ENCODE assay signal across 1 cellular context in the genomic region with DNA sequence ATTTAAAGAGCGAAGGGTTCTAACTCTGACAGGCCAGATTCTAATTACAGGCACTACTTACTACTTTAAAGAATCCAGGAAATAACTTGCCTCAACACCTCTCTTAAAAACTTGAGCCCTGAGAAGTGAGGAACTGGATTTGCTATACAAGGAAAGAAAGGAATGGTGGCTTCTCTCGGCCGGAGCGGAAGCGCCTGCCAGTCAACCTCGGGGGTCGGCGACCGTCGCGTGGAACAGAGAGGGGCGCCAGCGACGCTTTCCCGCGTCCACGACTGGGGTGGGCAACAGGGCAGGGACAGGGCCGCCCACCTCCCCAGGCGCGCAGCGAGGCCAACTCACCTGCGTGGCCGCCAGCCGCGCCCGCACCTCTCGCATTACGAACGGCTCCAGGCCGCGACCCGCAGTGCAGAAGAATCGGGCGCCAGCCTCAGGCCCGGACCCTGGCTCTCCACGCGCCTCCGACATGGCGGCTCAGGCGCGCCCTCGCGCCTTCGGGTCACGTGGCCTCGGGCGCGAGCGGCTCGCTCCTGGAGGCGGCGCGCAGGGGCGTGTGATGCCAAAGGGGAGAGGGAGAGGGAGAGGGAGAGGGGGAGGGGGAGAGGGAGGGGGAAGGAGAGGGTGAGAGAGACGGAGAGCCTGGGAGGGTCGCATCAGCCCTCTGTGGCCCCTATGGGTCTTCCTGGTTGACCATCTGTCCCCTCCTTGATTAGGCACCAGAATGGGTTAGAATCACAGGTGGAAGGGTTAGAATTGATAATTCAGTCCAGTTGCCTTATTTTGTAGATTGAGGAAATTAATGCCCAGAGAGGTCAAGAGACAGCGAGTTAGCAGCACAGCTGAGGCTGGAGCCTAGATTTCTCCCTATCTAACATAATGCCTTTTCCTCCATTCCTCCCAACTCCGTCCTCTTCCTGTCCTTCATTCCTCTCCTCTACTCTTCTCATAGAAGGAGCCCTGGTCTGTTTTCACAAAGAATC.
TF ChIP-seq lines count a peak whose summit lies in the region.

A gene with protein sequence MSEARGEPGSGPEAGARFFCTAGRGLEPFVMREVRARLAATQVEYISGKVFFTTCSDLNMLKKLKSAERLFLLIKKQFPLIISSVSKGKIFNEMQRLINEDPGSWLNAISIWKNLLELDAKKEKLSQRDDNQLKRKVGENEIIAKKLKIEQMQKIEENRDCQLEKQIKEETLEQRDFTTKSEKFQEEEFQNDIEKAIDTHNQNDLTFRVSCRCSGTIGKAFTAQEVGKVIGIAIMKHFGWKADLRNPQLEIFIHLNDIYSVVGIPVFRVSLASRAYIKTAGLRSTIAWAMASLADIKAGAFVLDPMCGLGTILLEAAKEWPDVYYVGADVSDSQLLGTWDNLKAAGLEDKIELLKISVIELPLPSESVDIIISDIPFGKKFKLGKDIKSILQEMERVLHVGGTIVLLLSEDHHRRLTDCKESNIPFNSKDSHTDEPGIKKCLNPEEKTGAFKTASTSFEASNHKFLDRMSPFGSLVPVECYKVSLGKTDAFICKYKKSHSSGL (minus strand): TSS at position 484 of the 977 bp plus-strand sequence. CDS start 19 bp downstream, at position 465.

TF ChIP-seq in HepG2, 621 proteins besides CTCF, POLR2A, EP300 and RAD21 (continued from another document and continues in another):
- TF ChIP-seq ZNF207 (IDR thresholded peaks at IDR 0.05; ENCODE audit: borderline replicate concordance) (no peak), RBAK (CRISPR knock-in tag; IDR thresholded peaks at IDR 0.05) (no peak), ZSCAN9 (CRISPR knock-in tag; IDR thresholded peaks at IDR 0.05; ENCODE audit: borderline replicate concordance) (peak; percentile 90; the same call in 1 of the 2 replicates), MAF1 (CRISPR knock-in tag; IDR thresholded peaks at IDR 0.05; ENCODE audit: borderline replicate concordance) (0 out of 2 replicates have a peak, but pooled peaks have one; percentile 52), MBNL3 (CRISPR knock-in tag; conservative IDR thresholded peaks at IDR 0.05) (no peak), ZNF546 (CRISPR knock-in tag; conservative IDR thresholded peaks at IDR 0.05) (peak; percentile 74; the same call in 1 of the 2 replicates), ZFP82 (CRISPR knock-in tag; IDR thresholded peaks at IDR 0.05; ENCODE audit: borderline replicate concordance) (0 out of 2 replicates have a peak, but pooled peaks have one; percentile 50), ZNF644 (CRISPR knock-in tag; IDR thresholded peaks at IDR 0.05; ENCODE audit: low read depth) (peak; percentile 67), RXRA (CRISPR knock-in tag; IDR thresholded peaks at IDR 0.05) (peak; percentile 84), NFATC3 (CRISPR knock-in tag; IDR thresholded peaks at IDR 0.05) (peak; percentile 78), ZNF256 (CRISPR knock-in tag; conservative IDR thresholded peaks at IDR 0.05) (peak; percentile 90; the same call in 1 of the 2 replicates), SMAD9 (CRISPR knock-in tag; IDR thresholded peaks at IDR 0.05) (peak; percentile 98), ZNF24 (IDR thresholded peaks at IDR 0.05) (no peak), RARG (CRISPR knock-in tag; IDR thresholded peaks at IDR 0.05; ENCODE audit: low read depth) (no peak), THAP11 (CRISPR knock-in tag; IDR thresholded peaks at IDR 0.05) (peak; percentile 80), CBX5 (CRISPR knock-in tag; IDR thresholded peaks at IDR 0.05; ENCODE audit: borderline replicate concordance) (peak; percentile 60; the same call in 1 of the 2 replicates), MAZ (IDR thresholded peaks at IDR 0.05; ENCODE audit: borderline replicate concordance, low read depth, low read length) (no peak), MAZ (CRISPR knock-in tag; IDR thresholded peaks at IDR 0.05; ENCODE audit: low read depth) (no peak; the same call in 1 of the 2 replicates), FOXK2 (IDR thresholded peaks at IDR 0.05) (no peak), ZFP41 (CRISPR knock-in tag; IDR thresholded peaks at IDR 0.05; ENCODE audit: borderline replicate concordance) (peak; percentile 74), ZNF564 (CRISPR knock-in tag; IDR thresholded peaks at IDR 0.05) (peak; percentile 79; the same call in 1 of the 2 replicates), ZNF552 (CRISPR knock-in tag; IDR thresholded peaks at IDR 0.05; ENCODE audit: borderline replicate concordance) (peak; percentile 96), ZNF292 (CRISPR knock-in tag; IDR thresholded peaks at IDR 0.05; ENCODE audit: borderline replicate concordance, low read depth) (no peak; the same call in 1 of the 2 replicates), MEF2D (CRISPR knock-in tag; IDR thresholded peaks at IDR 0.05) (0 out of 2 replicates have a peak, but pooled peaks have one; percentile 49), HDAC6 (IDR thresholded peaks at IDR 0.05; ENCODE audit: low read depth, low read length) (no peak), ZNF33A (CRISPR knock-in tag; IDR thresholded peaks at IDR 0.05; ENCODE audit: borderline replicate concordance) (no peak), GATA4 (IDR thresholded peaks at IDR 0.05; ENCODE audit: borderline replicate concordance, low read depth) (0 out of 2 replicates have a peak, but pooled peaks have one; percentile 20), DMAP1 (CRISPR knock-in tag; IDR thresholded peaks at IDR 0.05) (peak; percentile 99), ZBTB21 (CRISPR knock-in tag; IDR thresholded peaks at IDR 0.05) (no peak; the same call in 1 of the 2 replicates), ZFP90 (CRISPR knock-in tag; IDR thresholded peaks at IDR 0.05; ENCODE audit: borderline replicate concordance) (peak; percentile 86; the same call in 1 of the 2 replicates), ZNF44 (CRISPR knock-in tag; IDR thresholded peaks at IDR 0.05) (peak; percentile 98)
- TF ChIP-seq, protein P1, sequence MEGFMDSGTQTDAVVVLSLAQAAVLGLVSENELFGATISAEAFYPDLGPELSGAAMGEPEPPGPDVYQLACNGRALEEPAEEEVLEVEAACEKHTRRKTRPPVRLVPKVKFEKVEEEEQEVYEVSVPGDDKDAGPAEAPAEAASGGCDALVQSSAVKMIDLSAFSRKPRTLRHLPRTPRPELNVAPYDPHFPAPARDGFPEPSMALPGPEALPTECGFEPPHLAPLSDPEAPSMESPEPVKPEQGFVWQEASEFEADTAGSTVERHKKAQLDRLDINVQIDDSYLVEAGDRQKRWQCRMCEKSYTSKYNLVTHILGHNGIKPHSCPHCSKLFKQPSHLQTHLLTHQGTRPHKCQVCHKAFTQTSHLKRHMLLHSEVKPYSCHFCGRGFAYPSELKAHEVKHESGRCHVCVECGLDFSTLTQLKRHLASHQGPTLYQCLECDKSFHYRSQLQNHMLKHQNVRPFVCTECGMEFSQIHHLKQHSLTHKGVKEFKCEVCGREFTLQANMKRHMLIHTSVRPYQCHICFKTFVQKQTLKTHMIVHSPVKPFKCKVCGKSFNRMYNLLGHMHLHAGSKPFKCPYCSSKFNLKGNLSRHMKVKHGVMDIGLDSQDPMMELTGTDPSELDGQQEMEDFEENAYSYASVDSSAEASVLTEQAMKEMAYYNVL (CRISPR knock-in tag; IDR thresholded peaks at IDR 0.05; ENCODE audit: borderline replicate concordance) = peak; percentile 92
- TF ChIP-seq, protein P2, sequence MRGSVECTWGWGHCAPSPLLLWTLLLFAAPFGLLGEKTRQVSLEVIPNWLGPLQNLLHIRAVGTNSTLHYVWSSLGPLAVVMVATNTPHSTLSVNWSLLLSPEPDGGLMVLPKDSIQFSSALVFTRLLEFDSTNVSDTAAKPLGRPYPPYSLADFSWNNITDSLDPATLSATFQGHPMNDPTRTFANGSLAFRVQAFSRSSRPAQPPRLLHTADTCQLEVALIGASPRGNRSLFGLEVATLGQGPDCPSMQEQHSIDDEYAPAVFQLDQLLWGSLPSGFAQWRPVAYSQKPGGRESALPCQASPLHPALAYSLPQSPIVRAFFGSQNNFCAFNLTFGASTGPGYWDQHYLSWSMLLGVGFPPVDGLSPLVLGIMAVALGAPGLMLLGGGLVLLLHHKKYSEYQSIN (CRISPR knock-in tag; IDR thresholded peaks at IDR 0.05; ENCODE audit: borderline replicate concordance) = no peak; the same call in 1 of the 2 replicates
- TF ChIP-seq, protein P3, sequence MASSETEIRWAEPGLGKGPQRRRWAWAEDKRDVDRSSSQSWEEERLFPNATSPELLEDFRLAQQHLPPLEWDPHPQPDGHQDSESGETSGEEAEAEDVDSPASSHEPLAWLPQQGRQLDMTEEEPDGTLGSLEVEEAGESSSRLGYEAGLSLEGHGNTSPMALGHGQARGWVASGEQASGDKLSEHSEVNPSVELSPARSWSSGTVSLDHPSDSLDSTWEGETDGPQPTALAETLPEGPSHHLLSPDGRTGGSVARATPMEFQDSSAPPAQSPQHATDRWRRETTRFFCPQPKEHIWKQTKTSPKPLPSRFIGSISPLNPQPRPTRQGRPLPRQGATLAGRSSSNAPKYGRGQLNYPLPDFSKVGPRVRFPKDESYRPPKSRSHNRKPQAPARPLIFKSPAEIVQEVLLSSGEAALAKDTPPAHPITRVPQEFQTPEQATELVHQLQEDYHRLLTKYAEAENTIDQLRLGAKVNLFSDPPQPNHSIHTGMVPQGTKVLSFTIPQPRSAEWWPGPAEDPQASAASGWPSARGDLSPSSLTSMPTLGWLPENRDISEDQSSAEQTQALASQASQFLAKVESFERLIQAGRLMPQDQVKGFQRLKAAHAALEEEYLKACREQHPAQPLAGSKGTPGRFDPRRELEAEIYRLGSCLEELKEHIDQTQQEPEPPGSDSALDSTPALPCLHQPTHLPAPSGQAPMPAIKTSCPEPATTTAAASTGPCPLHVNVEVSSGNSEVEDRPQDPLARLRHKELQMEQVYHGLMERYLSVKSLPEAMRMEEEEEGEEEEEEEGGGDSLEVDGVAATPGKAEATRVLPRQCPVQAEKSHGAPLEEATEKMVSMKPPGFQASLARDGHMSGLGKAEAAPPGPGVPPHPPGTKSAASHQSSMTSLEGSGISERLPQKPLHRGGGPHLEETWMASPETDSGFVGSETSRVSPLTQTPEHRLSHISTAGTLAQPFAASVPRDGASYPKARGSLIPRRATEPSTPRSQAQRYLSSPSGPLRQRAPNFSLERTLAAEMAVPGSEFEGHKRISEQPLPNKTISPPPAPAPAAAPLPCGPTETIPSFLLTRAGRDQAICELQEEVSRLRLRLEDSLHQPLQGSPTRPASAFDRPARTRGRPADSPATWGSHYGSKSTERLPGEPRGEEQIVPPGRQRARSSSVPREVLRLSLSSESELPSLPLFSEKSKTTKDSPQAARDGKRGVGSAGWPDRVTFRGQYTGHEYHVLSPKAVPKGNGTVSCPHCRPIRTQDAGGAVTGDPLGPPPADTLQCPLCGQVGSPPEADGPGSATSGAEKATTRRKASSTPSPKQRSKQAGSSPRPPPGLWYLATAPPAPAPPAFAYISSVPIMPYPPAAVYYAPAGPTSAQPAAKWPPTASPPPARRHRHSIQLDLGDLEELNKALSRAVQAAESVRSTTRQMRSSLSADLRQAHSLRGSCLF (CRISPR knock-in tag; IDR thresholded peaks at IDR 0.05; ENCODE audit: borderline replicate concordance) = 0 out of 2 replicates have a peak, but pooled peaks have one; percentile 58
- TF ChIP-seq, protein P4, sequence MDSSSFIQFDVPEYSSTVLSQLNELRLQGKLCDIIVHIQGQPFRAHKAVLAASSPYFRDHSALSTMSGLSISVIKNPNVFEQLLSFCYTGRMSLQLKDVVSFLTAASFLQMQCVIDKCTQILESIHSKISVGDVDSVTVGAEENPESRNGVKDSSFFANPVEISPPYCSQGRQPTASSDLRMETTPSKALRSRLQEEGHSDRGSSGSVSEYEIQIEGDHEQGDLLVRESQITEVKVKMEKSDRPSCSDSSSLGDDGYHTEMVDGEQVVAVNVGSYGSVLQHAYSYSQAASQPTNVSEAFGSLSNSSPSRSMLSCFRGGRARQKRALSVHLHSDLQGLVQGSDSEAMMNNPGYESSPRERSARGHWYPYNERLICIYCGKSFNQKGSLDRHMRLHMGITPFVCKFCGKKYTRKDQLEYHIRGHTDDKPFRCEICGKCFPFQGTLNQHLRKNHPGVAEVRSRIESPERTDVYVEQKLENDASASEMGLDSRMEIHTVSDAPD (CRISPR knock-in tag; IDR thresholded peaks at IDR 0.05) = no peak
- TF ChIP-seq, protein P5, sequence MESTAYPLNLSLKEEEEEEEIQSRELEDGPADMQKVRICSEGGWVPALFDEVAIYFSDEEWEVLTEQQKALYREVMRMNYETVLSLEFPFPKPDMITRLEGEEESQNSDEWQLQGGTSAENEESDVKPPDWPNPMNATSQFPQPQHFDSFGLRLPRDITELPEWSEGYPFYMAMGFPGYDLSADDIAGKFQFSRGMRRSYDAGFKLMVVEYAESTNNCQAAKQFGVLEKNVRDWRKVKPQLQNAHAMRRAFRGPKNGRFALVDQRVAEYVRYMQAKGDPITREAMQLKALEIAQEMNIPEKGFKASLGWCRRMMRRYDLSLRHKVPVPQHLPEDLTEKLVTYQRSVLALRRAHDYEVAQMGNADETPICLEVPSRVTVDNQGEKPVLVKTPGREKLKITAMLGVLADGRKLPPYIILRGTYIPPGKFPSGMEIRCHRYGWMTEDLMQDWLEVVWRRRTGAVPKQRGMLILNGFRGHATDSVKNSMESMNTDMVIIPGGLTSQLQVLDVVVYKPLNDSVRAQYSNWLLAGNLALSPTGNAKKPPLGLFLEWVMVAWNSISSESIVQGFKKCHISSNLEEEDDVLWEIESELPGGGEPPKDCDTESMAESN (CRISPR knock-in tag; conservative IDR thresholded peaks at IDR 0.05) = peak; percentile 95
- TF ChIP-seq, protein P6, sequence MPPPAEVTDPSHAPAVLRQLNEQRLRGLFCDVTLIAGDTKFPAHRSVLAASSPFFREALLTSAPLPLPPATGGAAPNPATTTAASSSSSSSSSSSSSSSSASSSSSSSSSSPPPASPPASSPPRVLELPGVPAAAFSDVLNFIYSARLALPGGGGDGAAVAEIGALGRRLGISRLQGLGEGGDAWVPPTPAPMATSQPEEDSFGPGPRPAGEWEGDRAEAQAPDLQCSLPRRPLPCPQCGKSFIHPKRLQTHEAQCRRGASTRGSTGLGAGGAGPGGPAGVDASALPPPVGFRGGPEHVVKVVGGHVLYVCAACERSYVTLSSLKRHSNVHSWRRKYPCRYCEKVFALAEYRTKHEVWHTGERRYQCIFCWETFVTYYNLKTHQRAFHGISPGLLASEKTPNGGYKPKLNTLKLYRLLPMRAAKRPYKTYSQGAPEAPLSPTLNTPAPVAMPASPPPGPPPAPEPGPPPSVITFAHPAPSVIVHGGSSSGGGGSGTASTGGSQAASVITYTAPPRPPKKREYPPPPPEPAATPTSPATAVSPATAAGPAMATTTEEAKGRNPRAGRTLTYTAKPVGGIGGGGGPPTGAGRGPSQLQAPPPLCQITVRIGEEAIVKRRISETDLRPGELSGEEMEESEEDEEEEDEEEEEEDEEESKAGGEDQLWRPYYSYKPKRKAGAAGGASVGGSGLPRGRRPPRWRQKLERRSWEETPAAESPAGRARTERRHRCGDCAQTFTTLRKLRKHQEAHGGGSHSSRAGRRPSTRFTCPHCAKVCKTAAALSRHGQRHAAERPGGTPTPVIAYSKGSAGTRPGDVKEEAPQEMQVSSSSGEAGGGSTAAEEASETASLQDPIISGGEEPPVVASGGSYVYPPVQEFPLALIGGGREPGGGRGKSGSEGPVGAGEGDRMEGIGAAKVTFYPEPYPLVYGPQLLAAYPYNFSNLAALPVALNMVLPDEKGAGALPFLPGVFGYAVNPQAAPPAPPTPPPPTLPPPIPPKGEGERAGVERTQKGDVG (CRISPR knock-in tag; IDR thresholded peaks at IDR 0.05; ENCODE audit: borderline replicate concordance) = peak; percentile 93
- TF ChIP-seq, protein P7, sequence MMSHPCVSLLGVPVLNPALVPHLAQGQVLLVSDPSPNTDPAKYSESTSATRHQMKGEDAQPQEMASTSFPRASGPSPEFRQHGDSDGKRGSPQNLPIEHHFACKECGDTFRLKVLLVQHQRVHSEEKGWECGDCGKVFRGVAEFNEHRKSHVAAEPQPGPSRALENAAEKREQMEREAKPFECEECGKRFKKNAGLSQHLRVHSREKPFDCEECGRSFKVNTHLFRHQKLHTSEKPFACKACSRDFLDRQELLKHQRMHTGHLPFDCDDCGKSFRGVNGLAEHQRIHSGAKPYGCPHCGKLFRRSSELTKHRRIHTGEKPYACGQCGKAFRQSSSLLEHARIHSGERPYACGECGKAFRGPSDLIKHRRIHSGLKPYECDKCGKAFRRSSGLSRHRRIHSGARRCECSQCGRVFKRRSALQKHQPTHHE (CRISPR knock-in tag; IDR thresholded peaks at IDR 0.05; ENCODE audit: borderline replicate concordance) = peak; percentile 99
